In genomic region chr2:239400907-239401449, GRCh38 we compare ENCODE assay signal across 8 cellular contexts. TPM values are rescaled to one million over a fixed set of nuclear protein-coding genes. Genes with fewer than 3 reads are reported as not detected.
DNase-seq lines count a peak whose midpoint lies in the region; ATAC-seq and TF ChIP-seq lines count a peak whose summit lies in the region.

TSS of gene HDAC4 (minus strand) at chr2:239401020. CDS start at chr2:239352699, 48,321 bp downstream.

- CTCF ChIA-PET in IMR-90 (lab: Yijun Ruan, JAX) = interaction anchor here (0.7 kb wide), 1 partner anchor 12 kb away, joined by 3 read pairs; no protein-coding TSS in a partner anchor
- CTCF ChIA-PET in OCI-LY7 (lab: Charles Lee; ENCODE audit: unreplicated experiment) = interaction anchor here (0.7 kb wide), 1 partner anchor 135 kb away, joined by 3 read pairs; no protein-coding TSS in a partner anchor

- H3K27me3 ChIP-seq in IMR-90 (ENCODE audit: control insufficient read depth, insufficient read depth, low read length) = no peaks in the 10 kb centered on the region

- BruUV-seq in IMR-90 (replicated peaks; lab: Mats Ljungman, UMichigan) (no TSS peak), OCI-LY7 (replicated peaks; lab: Mats Ljungman, UMichigan) (no TSS peak)

- peaks cover 8% of the 10 kb centered on the region for H3K9me1 ChIP-seq in IMR-90 (ENCODE audit: insufficient read depth, low read length)

- peak within 1 kb of the TSS; percentile 93 for H2AFZ ChIP-seq in IMR-90 (replicated peaks; ENCODE audit: low read length, poor library complexity)
- H2AFZ ChIP-seq in OCI-LY7 (ENCODE audit: low read length) = peak within 1 kb of the TSS; percentile 65

- H3K36me3 Mint-ChIP-seq in endothelial cell (ENCODE audit: low read depth, unreplicated experiment) = no peaks in the 10 kb centered on the region

- peaks cover 4% of the 10 kb centered on the region for H3K27me3 Mint-ChIP-seq in endothelial cell (ENCODE audit: unreplicated experiment)

- peak within 1 kb of the TSS; percentile 98 for H3K4ac ChIP-seq in IMR-90 (ENCODE audit: low read depth, low read length)

- dilution Hi-C loops in IMR-90 (cut with HindIII; ENCODE audit: low sequenced_read_pairs, unreplicated experiment) = no loop called here

- peak within 1 kb of the TSS; percentile 98 for H2BK5ac ChIP-seq in IMR-90 (ENCODE audit: low read depth, low read length, poor library complexity, severe bottlenecking)

- H3K79me1 ChIP-seq in IMR-90 (ENCODE audit: low read depth in 1 of 2, low read length in 2 of 2) = peaks cover 6 to 31% of the 10 kb centered on the region in 2 experiments; a peak in 3 of 4 replicates

- H2AK5ac ChIP-seq in IMR-90 (ENCODE audit: low read depth, low read length) = peak within 1 kb of the TSS; percentile 70; the same call in 1 of the 2 replicates

- H3K56ac ChIP-seq in IMR-90 (ENCODE audit: extremely low read depth, insufficient read depth, low read length) = peak within 1 kb of the TSS; percentile 77

- in situ Hi-C loops in Caki2 (cut with HindIII; ENCODE audit: low pct_unique_long_range_greater_than_20kb, low sequenced_read_pairs) (no loop called here), IMR-90 (cut with MboI; ENCODE audit: low sequenced_read_pairs) (no loop called here)

- peak within 1 kb of the TSS; percentile 96 for H3K18ac ChIP-seq in IMR-90 (ENCODE audit: low read depth, low read length)

- intact Hi-C loops in IMR-90 (cut with micrococcal nuclease) = loop anchor here (1.0 to 10.0 kb wide), 3 partner anchors 72 to 366 kb away; no protein-coding TSS in a partner anchor
- intact Hi-C loops in OCI-LY7 (cut with micrococcal nuclease; ENCODE audit: unreplicated experiment) = loop anchor here (2.0 to 5.0 kb wide), 2 partner anchors 134 to 1186 kb away; partner anchors contain the start of gene CAPN10

- peaks cover 23% of the 10 kb centered on the region for H3K4me1 Mint-ChIP-seq in endothelial cell (ENCODE audit: unreplicated experiment)

- H3K36me3 ChIP-seq in IMR-90 (ENCODE audit: control insufficient read depth, insufficient read depth, low read length) (0 out of 2 replicates have a peak, but pooled peaks cover 4% of the 10 kb centered on the region), OCI-LY7 (ENCODE audit: insufficient read depth, low read length) (no peaks in the 10 kb centered on the region), mesodermal cell (ENCODE audit: control insufficient read depth, insufficient read depth, low read length) (no peaks in the 10 kb centered on the region)

- H3K9me2 ChIP-seq in OCI-LY7 (ENCODE audit: insufficient read depth, low read length) = no peaks in the 10 kb centered on the region

- H3K9ac ChIP-seq in IMR-90 (ENCODE audit: low read depth, low read length) = peak within 1 kb of the TSS; percentile 94

- H3K27ac Mint-ChIP-seq in endothelial cell (ENCODE audit: unreplicated experiment) = peak within 1 kb of the TSS; percentile 91

- H3K4me3 ChIP-seq in IMR-90 (ENCODE audit: insufficient read depth, low read depth, low read length) (peak within 1 kb of the TSS; percentile 94), OCI-LY7 (ENCODE audit: low read depth, low read length, poor library complexity, severe bottlenecking) (peak within 1 kb of the TSS; percentile 70), mesodermal cell (ENCODE audit: extremely low read depth, insufficient read depth, low read length, poor library complexity, severe bottlenecking) (peak within 1 kb of the TSS; percentile 66)

- POLR2A ChIA-PET in IMR-90 (lab: Charles Lee; ENCODE audit: unreplicated experiment) (interaction anchor here (0.8 kb wide), 3 partner anchors 9 to 312 kb away, joined by 3 to 6 read pairs (median 4); no protein-coding TSS in a partner anchor), OCI-LY7 (lab: Charles Lee) (interaction anchor here (0.6 to 1.0 kb wide), 3 partner anchors 21 to 622 kb away, joined by 3 to 4 read pairs (median 4); no protein-coding TSS in a partner anchor)

- peak within 1 kb of the TSS; percentile 98 for H3K27ac ChIP-seq in IMR-90 (ENCODE audit: insufficient read depth, low read length)
- peak within 1 kb of the TSS; percentile 54 for H3K27ac ChIP-seq in OCI-LY7 (ENCODE audit: low read depth, low read length, poor library complexity, severe bottlenecking)
- peak within 1 kb of the TSS; percentile 99 for H3K27ac ChIP-seq in mesodermal cell (ENCODE audit: low read depth, low read length, severe bottlenecking)

- peak within 1 kb of the TSS; percentile 94 for H3K23ac ChIP-seq in IMR-90 (ENCODE audit: low read depth, low read length)

- H3K9me3 Mint-ChIP-seq in endothelial cell (ENCODE audit: unreplicated experiment) = no peaks in the 10 kb centered on the region

- no peak for TF ChIP-seq RAD21 in IMR-90 (IDR thresholded peaks at IDR 0.05; ENCODE audit: low read length)

- H3K9me3 ChIP-seq in IMR-90 (ENCODE audit: control insufficient read depth, insufficient read depth, low read length) = no peaks in the 10 kb centered on the region
- no peaks in the 10 kb centered on the region for H3K9me3 ChIP-seq in OCI-LY7 (ENCODE audit: low read length)
- H3K9me3 ChIP-seq in mesodermal cell (ENCODE audit: control insufficient read depth, low read length) = no peaks in the 10 kb centered on the region

- H3K4me2 ChIP-seq in IMR-90 (ENCODE audit: low read depth, low read length) (peak within 1 kb of the TSS; percentile 92), OCI-LY7 (ENCODE audit: low read length) (peak within 1 kb of the TSS; percentile 89)

- H3K4me1 ChIP-seq in IMR-90 (ENCODE audit: control insufficient read depth, insufficient read depth, low read length) (peaks cover 5% of the 10 kb centered on the region; the same call in 1 of the 2 replicates), OCI-LY7 (ENCODE audit: insufficient read depth, low read length, poor library complexity, severe bottlenecking) (peaks cover 19% of the 10 kb centered on the region), mesodermal cell (ENCODE audit: control insufficient read depth, insufficient read depth, low read length, poor library complexity, severe bottlenecking) (peaks cover 10% of the 10 kb centered on the region)

- H4K20me1 ChIP-seq in IMR-90 (ENCODE audit: insufficient read depth, low read length) = peaks cover 21% of the 10 kb centered on the region
- peaks cover 22% of the 10 kb centered on the region for H4K20me1 ChIP-seq in OCI-LY7 (ENCODE audit: insufficient read depth, low read length)

- H4K5ac ChIP-seq in IMR-90 (ENCODE audit: low read depth, low read length) = peak within 1 kb of the TSS; percentile 96

- H4K8ac ChIP-seq in IMR-90 (ENCODE audit: low read depth in 2 of 2, low read length in 2 of 2) = peak within 1 kb of the TSS; percentile 39 to 98

- H3K14ac ChIP-seq in IMR-90 (replicated peaks; ENCODE audit: low read depth, low read length) = peak within 1 kb of the TSS; percentile 81

- H2BK15ac ChIP-seq in IMR-90 (ENCODE audit: low read depth, low read length) = no peak within 1 kb of the TSS

- peak within 1 kb of the TSS; percentile 92 for H3K4me3 Mint-ChIP-seq in endothelial cell (ENCODE audit: unreplicated experiment)

- peak within 1 kb of the TSS; percentile 91 for H4K91ac ChIP-seq in IMR-90 (ENCODE audit: insufficient read depth, low read depth, low read length)

- WGBS in IMR-90 (ENCODE audit: extremely low coverage in 2 of 2, insufficient read length in 1 of 2), 2 experiments = 0% methylated on average over 5 of the region's 55 CpGs; no CpG with 5 or more reads in 1 of the 2 experiments
- 0 to 1% methylated on average over 31 to 42 of the region's 55 CpGs for WGBS in mesodermal cell (ENCODE audit: insufficient coverage in 2 of 2), 2 experiments

- ATAC-seq in GM21529 (IDR thresholded peaks at IDR 0.05; ENCODE audit: unreplicated experiment) (peak; percentile 91), IMR-90 (ENCODE audit: low read depth) (peak; percentile 96)

- DNase-seq in Caki2 (ENCODE audit: low read depth) = peak; percentile 96
- DNase-seq in IMR-90 = peak; percentile 98
- peak; percentile 97 for DNase-seq in OCI-LY7 (ENCODE audit: low spot score)
- DNase-seq in activated T-cell treated with anti-CD3 and anti-CD28 coated beads for 1 hour (ENCODE audit: low read depth) = peak; percentile 98
- DNase-seq in endothelial cell (ENCODE audit: low spot score) = peak; percentile 99
- peak; percentile 95 for DNase-seq in stimulated activated CD8-positive, alpha-beta memory T cell treated with anti-CD3 and anti-CD28 coated beads, Interleukin-15, amount 100 ng/mL, for 24 hours (ENCODE audit: low read depth)

- H2BK120ac ChIP-seq in IMR-90 (ENCODE audit: low read depth, low read length) = peak within 1 kb of the TSS; percentile 85

- no peaks in the 10 kb centered on the region; the same call in 1 of the 2 replicates for H3K79me2 ChIP-seq in OCI-LY7 (ENCODE audit: insufficient read depth, low read depth, low read length)

- TF ChIP-seq CTCF in IMR-90 (conservative IDR thresholded peaks at IDR 0.05; ENCODE audit: low read depth, low read length) (no peak), OCI-LY7 (conservative IDR thresholded peaks at IDR 0.05; ENCODE audit: low read length) (no peak), endothelial cell (IDR thresholded peaks at IDR 0.05; ENCODE audit: unreplicated experiment) (no peak)

- no peak for TF ChIP-seq POLR2A in IMR-90 (IDR thresholded peaks at IDR 0.05; ENCODE audit: low read depth, low read length)

- 0 out of 2 replicates have a peak within 1 kb of the TSS, but pooled peaks have one; percentile 67 for H2BK20ac ChIP-seq in IMR-90 (ENCODE audit: low read depth, low read length)

- peak within 1 kb of the TSS; percentile 79 for H2AK9ac ChIP-seq in IMR-90 (replicated peaks; ENCODE audit: low read depth, low read length, poor library complexity)

TF ChIP-seq in IMR-90, 13 proteins besides CTCF, POLR2A, EP300 and RAD21 (continues in another document):
- TF ChIP-seq, protein P1, sequence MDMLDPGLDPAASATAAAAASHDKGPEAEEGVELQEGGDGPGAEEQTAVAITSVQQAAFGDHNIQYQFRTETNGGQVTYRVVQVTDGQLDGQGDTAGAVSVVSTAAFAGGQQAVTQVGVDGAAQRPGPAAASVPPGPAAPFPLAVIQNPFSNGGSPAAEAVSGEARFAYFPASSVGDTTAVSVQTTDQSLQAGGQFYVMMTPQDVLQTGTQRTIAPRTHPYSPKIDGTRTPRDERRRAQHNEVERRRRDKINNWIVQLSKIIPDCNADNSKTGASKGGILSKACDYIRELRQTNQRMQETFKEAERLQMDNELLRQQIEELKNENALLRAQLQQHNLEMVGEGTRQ (IDR thresholded peaks at IDR 0.05; ENCODE audit: low read depth, low read length) = no peak
- peak; percentile 88 for TF ChIP-seq CEBPB (IDR thresholded peaks at IDR 0.05; ENCODE audit: low read depth, low read length)
- TF ChIP-seq FOS (IDR thresholded peaks at IDR 0.05; ENCODE audit: low read depth, low read length) = no peak
- TF ChIP-seq SMC3 (IDR thresholded peaks at IDR 0.05; ENCODE audit: low read depth, low read length) = no peak

RNA-seq across cellular contexts. Expression of gene HDAC4, which starts in this region (rescaled TPM):
- total RNA-seq in Caki2 (2014; rRNA removed; shearing (Covaris generic); ENCODE audit: low replicate concordance) = 5.6 and 16.0 TPM in 2 replicates
- total RNA-seq in IMR-90 (2012; rRNA removed) (3.3 and 7.2 TPM in 2 replicates), OCI-LY7 (2022) (16.3 and 20.6 TPM in 2 replicates), endothelial cell (ENCODE audit: unreplicated experiment) (26.0 TPM)
- polyA plus RNA-seq in IMR-90 (2012; rRNA removed) = 4.1 and 7.4 TPM in 2 replicates
- 1.3 and 7.1 TPM in 2 replicates for polyA plus RNA-seq in IMR-90 (2012; cell fraction: cytosol; rRNA removed)
- polyA plus RNA-seq in IMR-90 (2012; cell fraction: nucleus; rRNA removed; ENCODE audit: low replicate concordance) = 24.5 and 34.9 TPM in 2 replicates
- total RNA-seq in OCI-LY7 (2014; rRNA removed; shearing (Covaris generic)) = 7.7 and 10.2 TPM in 2 replicates
- polyA plus RNA-seq in mesodermal cell (2013, experiment 1 of 2) = 6.9 TPM
- polyA plus RNA-seq in mesodermal cell (2013, experiment 2 of 2) = 6.3 TPM

Comparison
In these comparisons a context has a peak if more than half of its experiments do, and no peak if none do; other contexts are left out.
1. Peak in every context shown above with its lines: DNase-seq, ATAC-seq, H3K4me3 ChIP-seq and H3K27ac ChIP-seq.